Comparison of ENCODE assay signal across 30 cellular contexts in genomic region chr7:83492802-83493201, GRCh38.
DNase-seq lines count a peak whose midpoint lies in the region; ATAC-seq, FAIRE-seq and TF ChIP-seq lines count a peak whose summit lies in the region.
"Had no signal": no experiment of that assay in that cellular context is flagged by ENCODE, and none has a peak within 500 bp of the region (broad histone marks: within the 10 kb centered on the region; RNA-seq: fewer than 3 reads in every experiment).

No MANE protein-coding gene starts in this region.

- H3K9me1 ChIP-seq in keratinocyte (ENCODE audit: control insufficient read depth, extremely low read depth, insufficient read depth, low read length) = no peaks in the 10 kb centered on the region

- H3K27me3 ChIP-seq in keratinocyte (ENCODE audit: control insufficient read depth, extremely low read depth, insufficient read depth, low read length) = no peaks in the 10 kb centered on the region
- no peaks in the 10 kb centered on the region for H3K27me3 ChIP-seq in left lung
- H3K27me3 ChIP-seq: BE2C; BLaER1; BLaER1 treated with 17β-estradiol and CSF1 and Interleukin-3, amounts not matched to agents 10 nM and 100 nM had no signal

- dilution Hi-C loops in keratinocyte (cut with MboI; ENCODE audit: extremely low pct_ligation_motif_present, low sequenced_read_pairs) = no loop called here

- H2AFZ ChIP-seq in keratinocyte (ENCODE audit: control insufficient read depth, low read length) = no peak overlapping the region

- FAIRE-seq in keratinocyte (lab: Jason Lieb, UNC) = no peak
- FAIRE-seq: A549, D721Med had no signal

- H3K79me2 ChIP-seq in keratinocyte (ENCODE audit: control insufficient read depth, insufficient read depth, low read length) = no peaks in the 10 kb centered on the region

- H3K27ac ChIP-seq in keratinocyte (ENCODE audit: control insufficient read depth, insufficient read depth, low read length) = no peak overlapping the region
- no peak overlapping the region for H3K27ac ChIP-seq in left lung
- H3K27ac ChIP-seq: 22Rv1; A549; BLaER1; BLaER1 treated with 17β-estradiol and CSF1 and Interleukin-3, amounts not matched to agents 10 nM and 100 nM; C4-2B had no signal

- H3K4me2 ChIP-seq in keratinocyte (ENCODE audit: control insufficient read depth, extremely low read depth, insufficient read depth, low read depth, low read length) = peak overlapping the region; percentile 3
- H3K4me2 ChIP-seq: A549; BLaER1; BLaER1 treated with 17β-estradiol and CSF1 and Interleukin-3, amounts not matched to agents 10 nM and 100 nM had no signal

- no peak for TF ChIP-seq CTCF in keratinocyte (optimal IDR thresholded peaks at IDR 0.05 in 1 of 3, IDR thresholded peaks at IDR 0.05 in 1 of 3, conservative IDR thresholded peaks at IDR 0.05 in 1 of 3; ENCODE audit: extremely low read depth in 1 of 3, insufficient read depth in 2 of 3, low read length in 3 of 3)
- TF ChIP-seq CTCF in left lung (IDR thresholded peaks at IDR 0.05) = no peak

- H3K9me3 ChIP-seq in keratinocyte (ENCODE audit: control insufficient read depth, low read depth, low read length) = no peaks in the 10 kb centered on the region
- H3K9me3 ChIP-seq in left lung = no peaks in the 10 kb centered on the region
- H3K9me3 ChIP-seq: A549; BE2C; BLaER1; BLaER1 treated with 17β-estradiol and CSF1 and Interleukin-3, amounts not matched to agents 10 nM and 100 nM; Caco-2 had no signal

- H4K20me1 ChIP-seq in keratinocyte (ENCODE audit: control insufficient read depth, extremely low read depth, insufficient read depth, low read length) = no peaks in the 10 kb centered on the region
- H4K20me1 ChIP-seq: BLaER1; BLaER1 treated with 17β-estradiol and CSF1 and Interleukin-3, amounts not matched to agents 10 nM and 100 nM had no signal

- H3K36me3 ChIP-seq in keratinocyte (ENCODE audit: control insufficient read depth in 2 of 2, extremely low read depth in 1 of 2, insufficient read depth in 2 of 2, low read length in 2 of 2) (no peaks in the 10 kb centered on the region), left lung (no peaks in the 10 kb centered on the region)
- H3K36me3 ChIP-seq: BE2C; BLaER1; BLaER1 treated with 17β-estradiol and CSF1 and Interleukin-3, amounts not matched to agents 10 nM and 100 nM had no signal

- intact Hi-C loops in left lung (cut with DNase I) = no loop called here

- H3K4me3 ChIP-seq in keratinocyte (ENCODE audit: control insufficient read depth in 2 of 3, extremely low read depth in 1 of 3, insufficient read depth in 2 of 3, low read depth in 1 of 3, low read length in 3 of 3) (no peak overlapping the region), left lung (no peak overlapping the region)
- H3K4me3 ChIP-seq: A549; BLaER1; BLaER1 treated with 17β-estradiol and CSF1 and Interleukin-3, amounts not matched to agents 10 nM and 100 nM had no signal

- DNase-seq in keratinocyte (ENCODE audit: low read depth, low spot score) (no peak), left lung (no peak), mucosa of gallbladder (ENCODE audit: low spot score) (no peak), SHP77 treated with DMSO at 0.1 percent for 48 hours (lab: John Stamatoyannopoulos, UW) (no peak)
- DNase-seq: 8988T; ACHN; AML-193; BE2C; C1 segment of cervical spinal cord; Caco-2; Calu3; CD4-positive, alpha-beta memory T cell; CD4-positive, alpha-beta T cell; CD4-positive, CD25-positive, alpha-beta regulatory T cell; CD8-positive, alpha-beta memory T cell; CD8-positive, alpha-beta T cell; COR-L47; DMS 273 treated with DMSO at 0.1 percent for 48 hours; DMS153; DMS53; DMS79; DMS79 treated with DMSO at 0.1 percent for 48 hours; DND-41; EL had no signal

- H3K4me1 ChIP-seq in keratinocyte (ENCODE audit: control insufficient read depth, extremely low read depth, insufficient read depth, low read length) (peaks cover 5% of the 10 kb centered on the region), left lung (no peaks in the 10 kb centered on the region)
- H3K4me1 ChIP-seq: A549; BLaER1; BLaER1 treated with 17β-estradiol and CSF1 and Interleukin-3, amounts not matched to agents 10 nM and 100 nM; Caco-2 had no signal

- peak; percentile 66 for ATAC-seq in left lung
- ATAC-seq: A549; CD8-positive, alpha-beta T cell had no signal

- H3K9ac ChIP-seq in keratinocyte (ENCODE audit: control insufficient read depth, extremely low read depth, insufficient read depth, low read length) = no peak overlapping the region
- H3K9ac ChIP-seq: BLaER1; BLaER1 treated with 17β-estradiol and CSF1 and Interleukin-3, amounts not matched to agents 10 nM and 100 nM had no signal
